Comparison of ENCODE assay signal across 11 cellular contexts in the genomic region with DNA sequence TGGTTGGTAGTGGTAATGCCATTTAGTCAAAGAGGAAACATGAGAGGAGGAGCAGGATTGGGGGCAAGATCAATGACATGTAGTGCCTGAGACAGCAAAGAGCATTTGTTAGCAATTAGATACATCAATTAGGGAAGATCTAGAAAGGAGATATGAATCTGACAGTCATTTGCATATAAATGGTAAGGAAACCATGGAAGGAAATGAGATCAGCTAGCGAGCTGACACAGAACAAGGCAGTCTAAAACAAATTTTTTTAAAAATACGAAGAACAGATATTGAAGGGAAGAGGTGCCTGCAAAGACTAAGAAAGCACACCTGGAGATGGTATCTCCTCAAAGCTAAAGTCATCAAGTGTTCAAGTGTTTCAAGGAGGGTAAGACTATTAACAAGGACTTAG. TPM values are rescaled to one million over a fixed set of nuclear protein-coding genes. Genes with fewer than 3 reads are reported as not detected.
A peak's percentile ranks its signal among the peaks of the same experiment; 100 is the strongest.
DNase-seq lines count a peak whose midpoint lies in the region; ATAC-seq, FAIRE-seq and TF ChIP-seq lines count a peak whose summit lies in the region.
"Had no signal": no experiment of that assay in that cellular context is flagged by ENCODE, and none has a peak within 500 bp of the region (broad histone marks: within the 10 kb centered on the region; RNA-seq: fewer than 3 reads in every experiment).

No MANE protein-coding gene starts in this region.

- H3K9me3 ChIP-seq in HepG2 (ENCODE audit: low read length) = no peaks in the 10 kb centered on the region
- no peaks in the 10 kb centered on the region for H3K9me3 ChIP-seq in right lobe of liver
- no peaks in the 10 kb centered on the region for H3K9me3 ChIP-seq in BE2C

- no peak for DNase-seq in HepG2 (ENCODE audit: low spot score)
- no peak for DNase-seq in right lobe of liver
- DNase-seq in activated CD4-positive, alpha-beta memory T cell treated with anti-CD3 and anti-CD28 coated beads, Interleukin-2, amount 10 ng/mL, durations not matched to agents 7 days and 5 days = no peak
- no peak for DNase-seq in immature natural killer cell
- no peak for DNase-seq in LoVo (ENCODE audit: low spot score)
- no peak for DNase-seq in BE2C
- no peak for DNase-seq in NCI-H446 treated with DMSO at 0.1 percent for 48 hours (lab: John Stamatoyannopoulos, UW)
- DNase-seq: activated gamma-delta T cell, HCEC 1CT, NCI-H2029 treated with DMSO at 0.1 percent for 48 hours had no signal

- H3K36me3 ChIP-seq in HepG2 (replicated peaks in 1 of 2; ENCODE audit: control insufficient read depth in 1 of 2, insufficient read depth in 2 of 2, low read length in 2 of 2) (peaks cover 4 to 37% of the 10 kb centered on the region in 2 experiments; a peak in 4 of 5 replicates), right lobe of liver (peaks cover 5 to 30% (median 19%) of the 10 kb centered on the region in 4 donors), BE2C (peaks cover 15% of the 10 kb centered on the region)

- peaks cover 20% of the 10 kb centered on the region for H4K20me1 ChIP-seq in HepG2 (ENCODE audit: insufficient read depth, low read length)

- CTCF ChIA-PET in HepG2 (lab: Yijun Ruan, JAX; ENCODE audit: low intra/inter-chr PET ratio, low total read pairs) = no interaction called here
- CTCF ChIA-PET in activated CD4-positive, alpha-beta memory T cell treated with anti-CD3 and anti-CD28 coated beads, Interleukin-2, amount 10 ng/mL, durations not matched to agents 7 days and 5 days (lab: Charles Lee) = interaction anchor here (0.7 to 1.7 kb wide), 4 partner anchors 14 to 30 kb away, joined by 3 to 13 read pairs (median 4); no protein-coding TSS in a partner anchor

- H3K4me2 ChIP-seq in HepG2 (ENCODE audit: low read depth, low read length) = peak overlapping the region; percentile 29; the same call in 1 of the 2 replicates

- TF ChIP-seq EP300 in HepG2 (IDR thresholded peaks at IDR 0.05; ENCODE audit: low read depth in 2 of 2, low read length in 2 of 2) (no peak), HepG2 (CRISPR knock-in tag; IDR thresholded peaks at IDR 0.05; ENCODE audit: borderline replicate concordance) (no peak)

- peaks cover 38% of the 10 kb centered on the region for H3K4me1 ChIP-seq in HepG2 (ENCODE audit: insufficient read depth, low read length)
- H3K4me1 ChIP-seq in right lobe of liver = peaks cover 0 to 27% (median 9%) of the 10 kb centered on the region in 4 donors
- no peaks in the 10 kb centered on the region for H3K4me1 ChIP-seq in BE2C

- no peak for FAIRE-seq in HepG2 (lab: Jason Lieb, UNC)

- TF ChIP-seq CTCF in HepG2 (CRISPR knock-in tag; IDR thresholded peaks at IDR 0.05) (no peak), right lobe of liver (IDR thresholded peaks at IDR 0.05) (no peak), BE2C (IDR thresholded peaks at IDR 0.05; ENCODE audit: low read depth, low read length) (no peak)

- no TSS peak for BruUV-seq in HepG2 (replicated peaks; lab: Mats Ljungman, UMichigan)

- H3K9ac ChIP-seq in HepG2 (ENCODE audit: insufficient read depth, low read depth, low read length) = no peak overlapping the region

- H3K36me3 Mint-ChIP-seq in activated CD4-positive, alpha-beta memory T cell treated with anti-CD3 and anti-CD28 coated beads, Interleukin-2, amount 10 ng/mL, durations not matched to agents 7 days and 5 days (ENCODE audit: low read depth) = peaks cover 64% of the 10 kb centered on the region
- peaks cover 24 to 29% (median 27%) of the 10 kb centered on the region in 3 donors for H3K36me3 Mint-ChIP-seq in immature natural killer cell

- intact Hi-C loops in HepG2 (cut with micrococcal nuclease; ENCODE audit: unreplicated experiment) = no loop called here
- intact Hi-C loops in right lobe of liver (cut with DNase I) = no loop called here

- no peak for TF ChIP-seq POLR2A in HepG2 (IDR thresholded peaks at IDR 0.05; ENCODE audit: insufficient read depth in 1 of 2, low read depth in 2 of 2, low read length in 2 of 2)
- TF ChIP-seq POLR2A in right lobe of liver (IDR thresholded peaks at IDR 0.05) = no peak

- no peak for TF ChIP-seq RAD21 in HepG2 (CRISPR knock-in tag; IDR thresholded peaks at IDR 0.05)

- POLR2A ChIA-PET in HepG2 (lab: Yijun Ruan, JAX) = no interaction called here
- POLR2A ChIA-PET in activated CD4-positive, alpha-beta memory T cell treated with anti-CD3 and anti-CD28 coated beads, Interleukin-2, amount 10 ng/mL, durations not matched to agents 7 days and 5 days (lab: Charles Lee) = interaction anchor here (0.6 to 1.9 kb wide), 6 partner anchors 8 to 76 kb away, joined by 3 to 8 read pairs (median 6); a partner anchor contains a TSS

- in situ Hi-C loops in HepG2 (cut with HindIII; ENCODE audit: extremely low pct_ligation_motif_present, low pct_unique_long_range_greater_than_20kb) = no loop called here

- H3K79me2 ChIP-seq in HepG2 (ENCODE audit: insufficient read depth, low read length) = peaks cover 46% of the 10 kb centered on the region

- H3K27ac Mint-ChIP-seq in activated CD4-positive, alpha-beta memory T cell treated with anti-CD3 and anti-CD28 coated beads, Interleukin-2, amount 10 ng/mL, durations not matched to agents 7 days and 5 days = peak overlapping the region; percentile 40
- peak overlapping the region; percentile 3 to 77 (median 18) for H3K27ac Mint-ChIP-seq in immature natural killer cell

- 96% methylated on average over 2 of the region's 2 CpGs for WGBS in HepG2 (ENCODE audit: low lambda C conversion rate)
- whole genome bisulfite sequencing in right lobe of liver (ENCODE audit: insufficient coverage, low coverage, low lambda C conversion rate, missing lambda C conversion rate) = 52% methylated on average over 2 of the region's 2 CpGs

- H3K27ac ChIP-seq in HepG2 (ENCODE audit: extremely low read length, insufficient read depth, low read length) (no peak overlapping the region), right lobe of liver (no peak overlapping the region)

- H3K4me3 Mint-ChIP-seq in activated CD4-positive, alpha-beta memory T cell treated with anti-CD3 and anti-CD28 coated beads, Interleukin-2, amount 10 ng/mL, durations not matched to agents 7 days and 5 days = peak overlapping the region; percentile 62
- peak overlapping the region; percentile 1 to 43 (median 15) for H3K4me3 Mint-ChIP-seq in immature natural killer cell

- no peaks in the 10 kb centered on the region for H3K27me3 Mint-ChIP-seq in activated CD4-positive, alpha-beta memory T cell treated with anti-CD3 and anti-CD28 coated beads, Interleukin-2, amount 10 ng/mL, durations not matched to agents 7 days and 5 days
- H3K27me3 Mint-ChIP-seq in immature natural killer cell (ENCODE audit: low read depth in 3 of 3) = peaks cover 0 to 7% (median 0%) of the 10 kb centered on the region in 3 donors

- ATAC-seq in HepG2 = no peak
- no peak for ATAC-seq in right lobe of liver
- ATAC-seq in GM18511 (IDR thresholded peaks at IDR 0.05; ENCODE audit: unreplicated experiment) = no peak

- H3K27me3 ChIP-seq in HepG2 (ENCODE audit: control insufficient read depth in 1 of 2, insufficient read depth in 2 of 2, low read length in 2 of 2) (no peaks in the 10 kb centered on the region; a peak in 1 of 5 replicates), right lobe of liver (no peaks in the 10 kb centered on the region), BE2C (no peaks in the 10 kb centered on the region)

- no peaks in the 10 kb centered on the region for H3K9me3 Mint-ChIP-seq in activated CD4-positive, alpha-beta memory T cell treated with anti-CD3 and anti-CD28 coated beads, Interleukin-2, amount 10 ng/mL, durations not matched to agents 7 days and 5 days
- H3K9me3 Mint-ChIP-seq in immature natural killer cell = no peaks in the 10 kb centered on the region

- H3K4me1 Mint-ChIP-seq in activated CD4-positive, alpha-beta memory T cell treated with anti-CD3 and anti-CD28 coated beads, Interleukin-2, amount 10 ng/mL, durations not matched to agents 7 days and 5 days = peaks cover 36% of the 10 kb centered on the region
- H3K4me1 Mint-ChIP-seq in immature natural killer cell = peaks cover 31 to 46% of the 10 kb centered on the region in 2 donors

- no peak overlapping the region for H2AFZ ChIP-seq in HepG2 (ENCODE audit: low read length)

- H3K4me3 ChIP-seq in HepG2 (replicated peaks in 1 of 3; ENCODE audit: insufficient read depth in 1 of 3, low read depth in 2 of 3, low read length in 3 of 3) (peak overlapping the region in 1 of 3 experiments; percentile 8; a peak in 1 of 6 replicates), right lobe of liver (no peak overlapping the region), BE2C (ENCODE audit: low read depth, low read length) (no peak overlapping the region)

RNA-seq across cellular contexts. Expression of a gene that starts 4.6 kb away (rescaled TPM):
- 23.0 and 28.1 TPM in 2 replicates for total RNA-seq in HepG2 (2016; rRNA removed; fragmentation: Illumina TruSeq; extraction: Trizol)
- total RNA-seq in HepG2 (2016; cell fraction: cytosol; rRNA removed; fragmentation: Illumina TruSeq; extraction: Trizol; ENCODE audit: low read depth) = 1.0 and 1.8 TPM in 2 replicates
- 21.0 and 30.4 TPM in 2 replicates for total RNA-seq in HepG2 (2016; cell fraction: insoluble cytoplasmic fraction; rRNA removed; fragmentation: Illumina TruSeq; extraction: Trizol)
- 8.2 and 8.3 TPM in 2 replicates for total RNA-seq in HepG2 (2016; cell fraction: membrane; rRNA removed; fragmentation: Illumina TruSeq; extraction: Trizol)
- total RNA-seq in HepG2 (2016; cell fraction: nucleus; rRNA removed; fragmentation: Illumina TruSeq; extraction: Trizol) = 37.0 and 41.5 TPM in 2 replicates
- 9.1 and 10.7 TPM in 2 replicates for polyA plus RNA-seq in HepG2 (2011; rRNA removed)
- polyA plus RNA-seq in HepG2 (2011; cell fraction: cytosol; rRNA removed) = 3.0 and 4.4 TPM in 2 replicates
- 18.8 and 26.0 TPM in 2 replicates for polyA plus RNA-seq in HepG2 (2011; cell fraction: nucleus; rRNA removed)
- polyA plus RNA-seq in HepG2 (2012) = 8.5 and 10.5 TPM in 2 replicates
- 0.43 and 0.65 TPM in 2 replicates for polyA plus RNA-seq in HepG2 (2016; cell fraction: cytosol; fragmentation: Illumina TruSeq; extraction: Trizol; ENCODE audit: low read depth)
- polyA plus RNA-seq in HepG2 (2016; cell fraction: insoluble cytoplasmic fraction; fragmentation: Illumina TruSeq; extraction: Trizol; ENCODE audit: low read depth) = 13.9 and 14.5 TPM in 2 replicates
- 3.0 and 4.0 TPM in 2 replicates for polyA plus RNA-seq in HepG2 (2016; cell fraction: membrane; fragmentation: Illumina TruSeq; extraction: Trizol; ENCODE audit: low read depth)
- 41.8 and 49.3 TPM in 2 replicates for polyA plus RNA-seq in HepG2 (2016; cell fraction: nucleus; fragmentation: Illumina TruSeq; extraction: Trizol; ENCODE audit: insufficient read depth, low read depth)
- polyA minus RNA-seq in HepG2 (2011; rRNA and poly(A)+ RNA removed; ENCODE audit: low replicate concordance) = 14.4 and 15.5 TPM in 2 replicates
- polyA minus RNA-seq in HepG2 (2011; cell fraction: cytosol; rRNA and poly(A)+ RNA removed) = 5.7 and 7.3 TPM in 2 replicates
- polyA minus RNA-seq in HepG2 (2011; cell fraction: nucleus; rRNA and poly(A)+ RNA removed) = 69.9 and 74.8 TPM in 2 replicates
- total RNA-seq in right lobe of liver = 1 to 10 TPM; 4.5 to 8.9 (median 6.1) TPM
- total RNA-seq in activated CD4-positive, alpha-beta memory T cell treated with anti-CD3 and anti-CD28 coated beads, Interleukin-2, amount 10 ng/mL, durations not matched to agents 7 days and 5 days = 10 to 100 TPM; 21.6 to 28.1 TPM
- polyA plus RNA-seq in immature natural killer cell = 1 to 10 TPM; 5.1 to 5.9 (median 5.3) TPM
- polyA plus RNA-seq in BE2C (2012; ENCODE audit: insufficient read depth, insufficient read length, low read depth) = 11.5 TPM

RNA-seq across cellular contexts. Expression of a gene that starts 5.0 kb away (rescaled TPM):
- total RNA-seq in HepG2 (2016; rRNA removed; fragmentation: Illumina TruSeq; extraction: Trizol) (70.8 and 84.7 TPM in 2 replicates), right lobe of liver (10 to 100 TPM; 13.1 to 23.2 (median 15.3) TPM)
- total RNA-seq in HepG2 (2016; cell fraction: cytosol; rRNA removed; fragmentation: Illumina TruSeq; extraction: Trizol; ENCODE audit: low read depth) = 13.0 and 16.7 TPM in 2 replicates
- total RNA-seq in HepG2 (2016; cell fraction: insoluble cytoplasmic fraction; rRNA removed; fragmentation: Illumina TruSeq; extraction: Trizol) = 75.1 and 87.2 TPM in 2 replicates
- 23.8 and 30.0 TPM in 2 replicates for total RNA-seq in HepG2 (2016; cell fraction: membrane; rRNA removed; fragmentation: Illumina TruSeq; extraction: Trizol)
- total RNA-seq in HepG2 (2016; cell fraction: nucleus; rRNA removed; fragmentation: Illumina TruSeq; extraction: Trizol) = 52.7 and 66.4 TPM in 2 replicates
- polyA plus RNA-seq in HepG2 (2011; rRNA removed) (25.5 and 29.5 TPM in 2 replicates), immature natural killer cell (10 to 100 TPM; 19.5 to 25.2 (median 23.8) TPM)
- 16.4 and 20.2 TPM in 2 replicates for polyA plus RNA-seq in HepG2 (2011; cell fraction: cytosol; rRNA removed)
- polyA plus RNA-seq in HepG2 (2011; cell fraction: nucleus; rRNA removed) = 22.3 and 23.9 TPM in 2 replicates
- polyA plus RNA-seq in HepG2 (2012) = 16.5 and 26.8 TPM in 2 replicates
- 5.0 and 6.5 TPM in 2 replicates for polyA plus RNA-seq in HepG2 (2016; cell fraction: cytosol; fragmentation: Illumina TruSeq; extraction: Trizol; ENCODE audit: low read depth)
- 58.5 and 62.1 TPM in 2 replicates for polyA plus RNA-seq in HepG2 (2016; cell fraction: insoluble cytoplasmic fraction; fragmentation: Illumina TruSeq; extraction: Trizol; ENCODE audit: low read depth)
- 15.7 and 18.4 TPM in 2 replicates for polyA plus RNA-seq in HepG2 (2016; cell fraction: membrane; fragmentation: Illumina TruSeq; extraction: Trizol; ENCODE audit: low read depth)
- polyA plus RNA-seq in HepG2 (2016; cell fraction: nucleus; fragmentation: Illumina TruSeq; extraction: Trizol; ENCODE audit: insufficient read depth, low read depth) = 43.9 and 48.8 TPM in 2 replicates
- polyA minus RNA-seq in HepG2 (2011; rRNA and poly(A)+ RNA removed; ENCODE audit: low replicate concordance) = 46.1 and 69.8 TPM in 2 replicates
- polyA minus RNA-seq in HepG2 (2011; cell fraction: cytosol; rRNA and poly(A)+ RNA removed) = 22.7 and 24.0 TPM in 2 replicates
- 43.1 and 46.4 TPM in 2 replicates for polyA minus RNA-seq in HepG2 (2011; cell fraction: nucleus; rRNA and poly(A)+ RNA removed)
- 10 to 100 TPM; 50.9 to 57.5 TPM for total RNA-seq in activated CD4-positive, alpha-beta memory T cell treated with anti-CD3 and anti-CD28 coated beads, Interleukin-2, amount 10 ng/mL, durations not matched to agents 7 days and 5 days
- polyA plus RNA-seq in BE2C (2012; ENCODE audit: insufficient read depth, insufficient read length, low read depth) = 17.8 TPM

RNA-seq across cellular contexts. Expression of a gene that starts 43.5 kb away (rescaled TPM):
- 0.13 and 0.67 TPM in 2 replicates for total RNA-seq in HepG2 (2016; rRNA removed; fragmentation: Illumina TruSeq; extraction: Trizol)
- 0.26 TPM in 1 of 2 replicates, not detected in the other for total RNA-seq in HepG2 (2016; cell fraction: cytosol; rRNA removed; fragmentation: Illumina TruSeq; extraction: Trizol; ENCODE audit: low read depth)
- total RNA-seq in HepG2 (2016; cell fraction: insoluble cytoplasmic fraction; rRNA removed; fragmentation: Illumina TruSeq; extraction: Trizol) = 0.11 and 0.52 TPM in 2 replicates
- 0.14 and 0.34 TPM in 2 replicates for total RNA-seq in HepG2 (2016; cell fraction: membrane; rRNA removed; fragmentation: Illumina TruSeq; extraction: Trizol)
- total RNA-seq in HepG2 (2016; cell fraction: nucleus; rRNA removed; fragmentation: Illumina TruSeq; extraction: Trizol) = 0.19 and 1.2 TPM in 2 replicates
- 0.32 and 0.33 TPM in 2 replicates for polyA plus RNA-seq in HepG2 (2011; rRNA removed)
- 0.11 and 0.22 TPM in 2 replicates for polyA plus RNA-seq in HepG2 (2011; cell fraction: cytosol; rRNA removed)
- polyA plus RNA-seq in HepG2 (2011; cell fraction: nucleus; rRNA removed) = 0.78 and 1.3 TPM in 2 replicates
- 0.68 and 1.0 TPM in 2 replicates for polyA plus RNA-seq in HepG2 (2012)
- not detected in 2 replicates for polyA plus RNA-seq in HepG2 (2016; cell fraction: cytosol; fragmentation: Illumina TruSeq; extraction: Trizol; ENCODE audit: low read depth)
- polyA plus RNA-seq in HepG2 (2016; cell fraction: insoluble cytoplasmic fraction; fragmentation: Illumina TruSeq; extraction: Trizol; ENCODE audit: low read depth) = 0.15 and 0.17 TPM in 2 replicates
- not detected in 2 replicates for polyA plus RNA-seq in HepG2 (2016; cell fraction: membrane; fragmentation: Illumina TruSeq; extraction: Trizol; ENCODE audit: low read depth)
- 0.15 and 0.17 TPM in 2 replicates for polyA plus RNA-seq in HepG2 (2016; cell fraction: nucleus; fragmentation: Illumina TruSeq; extraction: Trizol; ENCODE audit: insufficient read depth, low read depth)
- polyA minus RNA-seq in HepG2 (2011; rRNA and poly(A)+ RNA removed; ENCODE audit: low replicate concordance) = 0.28 and 10.7 TPM in 2 replicates
- 0.26 and 0.79 TPM in 2 replicates for polyA minus RNA-seq in HepG2 (2011; cell fraction: cytosol; rRNA and poly(A)+ RNA removed)
- polyA minus RNA-seq in HepG2 (2011; cell fraction: nucleus; rRNA and poly(A)+ RNA removed) = 1.6 and 3.0 TPM in 2 replicates
- 10 to 100 TPM in 5 of 6 experiments, 1 to 10 TPM in 1; 8.8 to 33.9 (median 19.6) TPM for total RNA-seq in right lobe of liver
- total RNA-seq in activated CD4-positive, alpha-beta memory T cell treated with anti-CD3 and anti-CD28 coated beads, Interleukin-2, amount 10 ng/mL, durations not matched to agents 7 days and 5 days = 10 to 100 TPM; 78.6 to 85.4 TPM
- 10 to 100 TPM; 19.4 to 52.7 (median 24.6) TPM for polyA plus RNA-seq in immature natural killer cell
- 1.0 TPM for polyA plus RNA-seq in BE2C (2012; ENCODE audit: insufficient read depth, insufficient read length, low read depth)

Comparison
In these comparisons a context has a peak if more than half of its experiments do, and no peak if none do; other contexts are left out.
1. RNA of a gene that starts 43.5 kb away (total RNA-seq): 78.6 to 85.4 TPM in activated CD4-positive, alpha-beta memory T cell treated with anti-CD3 and anti-CD28 coated beads, Interleukin-2, amount 10 ng/mL, durations not matched to agents 7 days and 5 days and 8.8 to 33.9 TPM in right lobe of liver; 0.11 to 1.2 TPM in HepG2; every median in the first group is over 4 times any median in the second.